ENCODE assay signal across 8 cellular contexts in the genomic region with DNA sequence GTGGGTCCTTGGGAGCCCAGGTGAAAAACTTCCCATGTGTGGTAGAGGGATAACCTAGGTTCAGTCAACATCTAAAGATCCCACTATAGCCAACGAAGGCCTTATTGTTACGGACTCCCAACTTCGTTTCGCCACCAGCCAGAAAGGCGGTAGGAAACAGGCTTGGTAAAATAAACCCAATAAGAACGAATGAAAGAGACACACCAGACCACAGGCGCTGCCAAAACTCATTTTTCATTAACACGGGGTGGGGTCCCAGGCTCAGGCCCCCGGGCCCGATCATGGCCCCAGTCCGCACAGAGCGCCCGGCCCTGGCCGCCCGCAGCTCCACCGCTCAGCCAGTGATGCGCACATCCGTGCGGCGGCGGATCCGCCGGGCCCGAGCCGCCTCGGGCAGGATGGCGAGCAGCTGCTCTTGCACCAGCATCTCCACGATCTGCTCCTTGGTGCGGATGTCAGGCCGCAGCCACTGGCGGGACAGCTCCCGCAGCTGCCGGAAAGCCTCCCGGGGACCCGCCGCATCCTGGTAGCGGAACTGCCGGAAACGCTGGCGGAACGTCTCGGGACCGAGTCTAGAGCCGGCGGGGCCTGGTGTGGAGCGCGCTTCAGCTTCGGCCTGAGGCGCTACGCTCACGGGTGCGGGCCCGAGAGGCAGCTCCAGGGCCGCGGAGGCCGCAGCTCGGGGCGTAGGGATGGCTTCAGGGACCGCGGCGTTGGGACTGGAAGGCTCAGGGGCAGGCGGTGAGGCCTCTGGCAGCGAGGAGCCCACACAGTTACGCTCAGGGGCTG. TPM values are rescaled to one million over a fixed set of nuclear protein-coding genes. Genes with fewer than 3 reads are reported as not detected.
DNase-seq lines count a peak whose midpoint lies in the region; ATAC-seq and TF ChIP-seq lines count a peak whose summit lies in the region.

No MANE protein-coding gene starts in this region.

- peak overlapping the region; percentile 94 for H3K9ac ChIP-seq in mucosa of stomach (ENCODE audit: low read length)

- peaks cover 9% of the 10 kb centered on the region for H3K36me3 Mint-ChIP-seq in endothelial cell (ENCODE audit: low read depth, unreplicated experiment)

- H3K4me3 ChIP-seq in mucosa of stomach (ENCODE audit: low read length) = peak overlapping the region; percentile 52

- H3K9me3 Mint-ChIP-seq in endothelial cell (ENCODE audit: unreplicated experiment) = no peaks in the 10 kb centered on the region

- peak overlapping the region; percentile 97 for H3K4me3 Mint-ChIP-seq in endothelial cell (ENCODE audit: unreplicated experiment)

- no peaks in the 10 kb centered on the region for H3K36me3 ChIP-seq in mucosa of stomach (ENCODE audit: control insufficient read depth, insufficient read depth, low read length)

- ATAC-seq in GM18498 (IDR thresholded peaks at IDR 0.05; ENCODE audit: unreplicated experiment) = peak; percentile 29
- ATAC-seq in HG02759 (IDR thresholded peaks at IDR 0.05; ENCODE audit: unreplicated experiment) = peak; percentile 21

- no peaks in the 10 kb centered on the region for H3K27me3 ChIP-seq in mucosa of stomach (ENCODE audit: control insufficient read depth, insufficient read depth, low read length)

- H3K9me3 ChIP-seq in mucosa of stomach (ENCODE audit: control insufficient read depth, low read length) = no peaks in the 10 kb centered on the region

- peak overlapping the region; percentile 98 for H3K27ac Mint-ChIP-seq in endothelial cell (ENCODE audit: unreplicated experiment)

- H3K4me1 ChIP-seq in mucosa of stomach (ENCODE audit: control insufficient read depth, insufficient read depth, low read length) = peaks cover 15% of the 10 kb centered on the region

- peaks cover 10% of the 10 kb centered on the region for H3K4me1 Mint-ChIP-seq in endothelial cell (ENCODE audit: unreplicated experiment)

- peaks cover 5% of the 10 kb centered on the region for H3K27me3 Mint-ChIP-seq in endothelial cell (ENCODE audit: unreplicated experiment)

- DNase-seq in NCI-H2227 treated with DMSO at 0.1 percent for 48 hours (lab: John Stamatoyannopoulos, UW) (peak; percentile 44), activated T-cell treated with anti-CD3 and anti-CD28 coated beads for 1 hour (ENCODE audit: low read depth) (peak; percentile 43), endothelial cell (ENCODE audit: low spot score) (peak; percentile 76), NCI-H187 (lab: John Stamatoyannopoulos, UW) (no peak)
- DNase-seq in stimulated activated CD8-positive, alpha-beta memory T cell treated with anti-CD3 and anti-CD28 coated beads, Interleukin-7, amount 100 ng/mL, for 4 hours (ENCODE audit: low read depth in 2 of 2) = peak; percentile 35 to 52

- no peak for TF ChIP-seq CTCF in endothelial cell (IDR thresholded peaks at IDR 0.05; ENCODE audit: unreplicated experiment)

RNA-seq across cellular contexts. Expression of a gene that starts 0.7 kb away (rescaled TPM):
- 86.2 TPM for total RNA-seq in endothelial cell (ENCODE audit: unreplicated experiment)

RNA-seq across cellular contexts. Expression of a gene that starts 14.8 kb away (rescaled TPM):
- 8.8 TPM for total RNA-seq in endothelial cell (ENCODE audit: unreplicated experiment)

Comparison
In these comparisons a context has a peak if more than half of its experiments do, and no peak if none do; other contexts are left out.
1. DNase-seq: peak in NCI-H2227 treated with DMSO at 0.1 percent for 48 hours (single experiment), activated T-cell treated with anti-CD3 and anti-CD28 coated beads for 1 hour (single experiment), endothelial cell (single experiment) and stimulated activated CD8-positive, alpha-beta memory T cell treated with anti-CD3 and anti-CD28 coated beads, Interleukin-7, amount 100 ng/mL, for 4 hours (2 of 2); none in NCI-H187 (0 of 2).